1 cellular context compared by ENCODE assay signal in genomic region chr19:50723735-50724521, GRCh38.
TF ChIP-seq lines count a peak whose summit lies in the region.

No MANE protein-coding gene starts in this region.

TF ChIP-seq in K562, 482 proteins besides CTCF, POLR2A, EP300 and RAD21 (continued from another document):
- TF ChIP-seq ZMIZ1 (IDR thresholded peaks at IDR 0.05; ENCODE audit: low read depth in 2 of 2, low read length in 2 of 2): no peak
- TF ChIP-seq TSC22D4 (tag; IDR thresholded peaks at IDR 0.05): no peak
- TF ChIP-seq HSF4 (CRISPR knock-in tag; IDR thresholded peaks at IDR 0.05; ENCODE audit: borderline replicate concordance): no peak
- no peak for TF ChIP-seq ZBTB1 (CRISPR knock-in tag; IDR thresholded peaks at IDR 0.05; ENCODE audit: borderline replicate concordance, low read depth)
- no peak for TF ChIP-seq SMARCA4 (IDR thresholded peaks at IDR 0.05)
- TF ChIP-seq NELFE (IDR thresholded peaks at IDR 0.05; ENCODE audit: insufficient read depth, insufficient read length): no peak
- TF ChIP-seq ZNF398 (CRISPR knock-in tag; IDR thresholded peaks at IDR 0.05): no peak
- no peak for TF ChIP-seq ZNF436 (CRISPR knock-in tag; IDR thresholded peaks at IDR 0.05)
- TF ChIP-seq IRF1 (CRISPR knock-in tag; IDR thresholded peaks at IDR 0.05; ENCODE audit: borderline replicate concordance): peak; percentile 31; the same call in 1 of the 2 replicates
- no peak for TF ChIP-seq PML (IDR thresholded peaks at IDR 0.05; ENCODE audit: low read length)
- no peak for TF ChIP-seq TCF7L2 (IDR thresholded peaks at IDR 0.05; ENCODE audit: low read depth, low read length)
- TF ChIP-seq MCM2 (IDR thresholded peaks at IDR 0.05; ENCODE audit: low read depth): no peak
- TF ChIP-seq OTX1 (CRISPR knock-in tag; IDR thresholded peaks at IDR 0.05): peak; percentile 60; the same call in 1 of the 2 replicates
- no peak for TF ChIP-seq GTF2A2 (tag; IDR thresholded peaks at IDR 0.05)
- TF ChIP-seq FOXP4 (CRISPR knock-in tag; IDR thresholded peaks at IDR 0.05; ENCODE audit: borderline replicate concordance): peak; percentile 75; the same call in 1 of the 2 replicates
- TF ChIP-seq CBX2 (IDR thresholded peaks at IDR 0.05; ENCODE audit: insufficient read depth, low read length, poor library complexity, severe bottlenecking): no peak
- TF ChIP-seq SRSF7 (optimal IDR thresholded peaks at IDR 0.05; ENCODE audit: low read depth, low read length): no peak
- peak; percentile 80 to 87 for TF ChIP-seq E2F6 (IDR thresholded peaks at IDR 0.05; ENCODE audit: borderline replicate concordance in 1 of 2, extremely low read depth in 1 of 2, insufficient read depth in 1 of 2, insufficient read length in 1 of 2, low read depth in 1 of 2, low read length in 1 of 2, poor library complexity in 1 of 2, severe bottlenecking in 1 of 2)
- peak; percentile 2; the same call in 1 of the 2 replicates for TF ChIP-seq POLR2G (IDR thresholded peaks at IDR 0.05; ENCODE audit: low read depth, low read length)
- no peak for TF ChIP-seq XRCC4 (IDR thresholded peaks at IDR 0.05; ENCODE audit: extremely low read depth, insufficient read depth, insufficient read length)
- TF ChIP-seq CHD4 (IDR thresholded peaks at IDR 0.05; ENCODE audit: insufficient read depth, insufficient replicate concordance, low read depth, low read length, poor library complexity, severe bottlenecking): no peak
- TF ChIP-seq ZNF408 (CRISPR knock-in tag; IDR thresholded peaks at IDR 0.05; ENCODE audit: low read depth): no peak
